Comparison of ENCODE assay signal across 23 cellular contexts in the genomic region with DNA sequence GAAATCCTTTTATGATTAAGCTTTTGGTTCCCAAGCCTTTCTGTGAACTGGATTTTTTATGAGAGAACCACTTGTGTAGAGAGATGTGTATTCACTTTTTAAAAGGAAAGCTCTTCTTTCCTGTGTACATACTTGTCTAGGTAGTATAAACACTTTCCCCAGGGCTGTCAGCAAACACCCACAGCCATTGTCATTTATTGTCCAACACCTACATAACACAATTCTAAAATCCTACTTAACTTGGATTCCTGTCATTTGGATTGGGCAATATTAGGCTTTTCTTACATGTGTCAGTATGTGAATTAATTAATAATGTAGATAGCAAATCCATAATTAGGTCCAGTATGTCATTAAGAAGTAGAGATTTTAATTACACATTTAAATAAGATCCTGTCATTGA.
"Had no signal": no experiment of that assay in that cellular context is flagged by ENCODE, and none has a peak within 500 bp of the region (broad histone marks: within the 10 kb centered on the region; RNA-seq: fewer than 3 reads in every experiment).

No MANE protein-coding gene starts in this region.

- H3K27ac Mint-ChIP-seq: activated CD4-positive, alpha-beta T cell treated with anti-CD3 and anti-CD28 coated beads, Interleukin-2, amount 10 ng/mL, durations not matched to agents 7 days and 5 days; activated CD8-positive, alpha-beta memory T cell treated with anti-CD3 and anti-CD28 coated beads, Interleukin-2, amount 10 ng/mL, durations not matched to agents 7 days and 5 days; activated CD8-positive, alpha-beta T cell treated with anti-CD3 and anti-CD28 coated beads for 36 hours; activated naive CD8-positive, alpha-beta T cell treated with anti-CD3 and anti-CD28 coated beads, Interleukin-2, amount 10 ng/mL, durations not matched to agents 7 days and 5 days; activated T-helper 2 cell treated with anti-CD3 and anti-CD28 coated beads, Interferon-gamma antibody, Interleukin-2, Interleukin-4, amounts not matched to agents 10 μg/mL and 5 μg/mL and 100 μg/mL, durations not matched to agents 14 hours and 24 hours and 36 hours; nephron; type B pancreatic cell had no signal

- H3K4me3 Mint-ChIP-seq: activated CD4-positive, alpha-beta T cell treated with anti-CD3 and anti-CD28 coated beads, Interleukin-2, amount 10 ng/mL, durations not matched to agents 7 days and 5 days; activated CD8-positive, alpha-beta memory T cell treated with anti-CD3 and anti-CD28 coated beads, Interleukin-2, amount 10 ng/mL, durations not matched to agents 7 days and 5 days; activated CD8-positive, alpha-beta T cell treated with anti-CD3 and anti-CD28 coated beads for 36 hours; activated naive CD8-positive, alpha-beta T cell treated with anti-CD3 and anti-CD28 coated beads, Interleukin-2, amount 10 ng/mL, durations not matched to agents 7 days and 5 days; effector memory CD8-positive, alpha-beta T cell; nephron; type B pancreatic cell had no signal

- DNase-seq: activated CD4-positive, alpha-beta T cell treated with anti-CD3 and anti-CD28 coated beads, Interleukin-2, amount 10 ng/mL, durations not matched to agents 7 days and 5 days; activated CD8-positive, alpha-beta memory T cell treated with anti-CD3 and anti-CD28 coated beads, Interleukin-2, amount 10 ng/mL, durations not matched to agents 7 days and 5 days; activated CD8-positive, alpha-beta T cell treated with anti-CD3 and anti-CD28 coated beads for 36 hours; activated naive CD4-positive, alpha-beta T cell; activated naive CD8-positive, alpha-beta T cell treated with anti-CD3 and anti-CD28 coated beads, Interleukin-2, amount 10 ng/mL, durations not matched to agents 7 days and 5 days; activated T-cell treated with anti-CD3 and anti-CD28 coated beads for 4 hours; amniotic stem cell; colonic mucosa; dorsolateral prefrontal cortex; effector memory CD8-positive, alpha-beta T cell; left ventricle myocardium superior; mammary epithelial cell; ovary; stimulated activated CD4-positive, alpha-beta T cell treated with anti-CD3 and anti-CD28 coated beads, Interleukin-2, amount 100 ng/mL, for 48 hours; stimulated activated naive CD4-positive, alpha-beta T cell treated with Interleukin-2 at 50 U/mL for 16 hours had no signal

- H3K9me3 ChIP-seq: colonic mucosa, neutrophil, ovary, prostate gland, thoracic aorta, vagina had no signal

- ATAC-seq: activated CD8-positive, alpha-beta memory T cell treated with anti-CD3 and anti-CD28 coated beads, Interleukin-2, amount 10 ng/mL, durations not matched to agents 7 days and 5 days; effector memory CD8-positive, alpha-beta T cell; esophagus mucosa; left ventricle myocardium superior had no signal

- H3K27ac ChIP-seq: colonic mucosa, neutrophil, ovary, prostate gland, thoracic aorta, vagina had no signal

- H3K4me1 ChIP-seq: colonic mucosa, prostate gland, vagina had no signal

- H3K9me3 Mint-ChIP-seq: activated CD4-positive, alpha-beta T cell treated with anti-CD3 and anti-CD28 coated beads, Interleukin-2, amount 10 ng/mL, durations not matched to agents 7 days and 5 days; activated CD8-positive, alpha-beta T cell treated with anti-CD3 and anti-CD28 coated beads for 36 hours; activated naive CD8-positive, alpha-beta T cell treated with anti-CD3 and anti-CD28 coated beads, Interleukin-2, amount 10 ng/mL, durations not matched to agents 7 days and 5 days; activated T-helper 2 cell treated with anti-CD3 and anti-CD28 coated beads, Interferon-gamma antibody, Interleukin-2, Interleukin-4, amounts not matched to agents 10 μg/mL and 5 μg/mL and 100 μg/mL, durations not matched to agents 14 hours and 24 hours and 36 hours; effector memory CD8-positive, alpha-beta T cell; nephron; type B pancreatic cell had no signal

- H3K27me3 Mint-ChIP-seq: activated CD4-positive, alpha-beta T cell treated with anti-CD3 and anti-CD28 coated beads, Interleukin-2, amount 10 ng/mL, durations not matched to agents 7 days and 5 days; activated CD8-positive, alpha-beta memory T cell treated with anti-CD3 and anti-CD28 coated beads, Interleukin-2, amount 10 ng/mL, durations not matched to agents 7 days and 5 days; activated CD8-positive, alpha-beta T cell treated with anti-CD3 and anti-CD28 coated beads for 36 hours; activated naive CD8-positive, alpha-beta T cell treated with anti-CD3 and anti-CD28 coated beads, Interleukin-2, amount 10 ng/mL, durations not matched to agents 7 days and 5 days; effector memory CD8-positive, alpha-beta T cell; type B pancreatic cell had no signal

- H3K4me3 ChIP-seq: colonic mucosa, dorsolateral prefrontal cortex, ovary, prostate gland, thoracic aorta, vagina had no signal

- H3K27me3 ChIP-seq: colonic mucosa, dorsolateral prefrontal cortex, neutrophil, ovary, vagina had no signal

- H3K36me3 ChIP-seq: ovary had no signal
